In genomic region chr10:12748186-12748585, GRCh38 we compare ENCODE assay signal across 21 cellular contexts.
"Had no signal": no experiment of that assay in that cellular context is flagged by ENCODE, and none has a peak within 500 bp of the region (broad histone marks: within the 10 kb centered on the region; RNA-seq: fewer than 3 reads in every experiment).

No MANE protein-coding gene starts in this region.

- H3K4me1 ChIP-seq: lower lobe of right lung, parathyroid adenoma, suprapubic skin, transverse colon, vagina had no signal

- H3K4me2 ChIP-seq: smooth muscle cell had no signal

- H3K36me3 ChIP-seq: gastrocnemius medialis, lower lobe of right lung, right atrium auricular region, suprapubic skin, transverse colon, vagina had no signal

- H3K4me3 ChIP-seq: gastrocnemius medialis, lower lobe of right lung, right atrium auricular region, smooth muscle cell, suprapubic skin, transverse colon, vagina had no signal

- H3K4me1 Mint-ChIP-seq: stimulated activated naive CD8-positive, alpha-beta T cell treated with anti-CD3 and anti-CD28 coated beads, Interleukin-15, amount 100 ng/mL, for 72 hours had no signal

- H3K27me3 ChIP-seq: gastrocnemius medialis, right atrium auricular region, suprapubic skin, transverse colon, vagina had no signal

- DNase-seq: cortex of kidney; foreskin fibroblast; gastrocnemius medialis; left ventricle myocardium superior; lower lobe of right lung; stimulated activated CD4-positive, alpha-beta T cell treated with anti-CD3 and anti-CD28 coated beads, Interleukin-12 subunit alpha, Interleukin-12 subunit beta, amount 100 ng/mL, for 4 hours; stimulated activated CD4-positive, alpha-beta T cell treated with anti-CD3 and anti-CD28 coated beads, Interleukin-1b, Interleukin-23, amount 100 ng/mL, for 48 hours; stimulated activated CD4-positive, alpha-beta T cell treated with anti-CD3 and anti-CD28 coated beads, Interleukin-4, amount 100 ng/mL, for 1 hour; stimulated activated CD8-positive, alpha-beta memory T cell treated with anti-CD3 and anti-CD28 coated beads, Interleukin-4, amount 100 ng/mL, for 48 hours; stimulated activated naive CD4-positive, alpha-beta T cell; stimulated activated naive CD8-positive, alpha-beta T cell treated with anti-CD3 and anti-CD28 coated beads, Interleukin-15, amount 100 ng/mL, for 72 hours; transverse colon had no signal

- H2AFZ ChIP-seq: parathyroid adenoma had no signal

- FAIRE-seq: keratinocyte had no signal

- H3K9me3 ChIP-seq: gastrocnemius medialis, lower lobe of right lung, right atrium auricular region, suprapubic skin, transverse colon, vagina had no signal

- H3K27me3 Mint-ChIP-seq: natural killer cell treated with Interleukin-12 subunit alpha and Interleukin-12 subunit beta and Interleukin-15 and Interleukin-18, amount 100 ng/mL, for 72 hours; stimulated activated naive CD8-positive, alpha-beta T cell treated with anti-CD3 and anti-CD28 coated beads, Interleukin-15, amount 100 ng/mL, for 72 hours had no signal

- H3K27ac Mint-ChIP-seq: progenitor cell of endocrine pancreas had no signal

- H3K9ac ChIP-seq: parathyroid adenoma had no signal

- H3K27ac ChIP-seq: epithelial cell of prostate, gastrocnemius medialis, lower lobe of right lung, parathyroid adenoma, right atrium auricular region, suprapubic skin, transverse colon, vagina had no signal

- H3K4me3 Mint-ChIP-seq: natural killer cell treated with Interleukin-12 subunit alpha and Interleukin-12 subunit beta and Interleukin-15 and Interleukin-18, amount 100 ng/mL, for 72 hours; stimulated activated naive CD8-positive, alpha-beta T cell treated with anti-CD3 and anti-CD28 coated beads, Interleukin-15, amount 100 ng/mL, for 72 hours had no signal

- H3K36me3 Mint-ChIP-seq: natural killer cell treated with Interleukin-12 subunit alpha and Interleukin-12 subunit beta and Interleukin-15 and Interleukin-18, amount 100 ng/mL, for 72 hours had no signal

- H3K79me2 ChIP-seq: parathyroid adenoma had no signal

- H3K9me3 Mint-ChIP-seq: natural killer cell treated with Interleukin-12 subunit alpha and Interleukin-12 subunit beta and Interleukin-15 and Interleukin-18, amount 100 ng/mL, for 72 hours; stimulated activated naive CD8-positive, alpha-beta T cell treated with anti-CD3 and anti-CD28 coated beads, Interleukin-15, amount 100 ng/mL, for 72 hours had no signal
